In the genomic region with DNA sequence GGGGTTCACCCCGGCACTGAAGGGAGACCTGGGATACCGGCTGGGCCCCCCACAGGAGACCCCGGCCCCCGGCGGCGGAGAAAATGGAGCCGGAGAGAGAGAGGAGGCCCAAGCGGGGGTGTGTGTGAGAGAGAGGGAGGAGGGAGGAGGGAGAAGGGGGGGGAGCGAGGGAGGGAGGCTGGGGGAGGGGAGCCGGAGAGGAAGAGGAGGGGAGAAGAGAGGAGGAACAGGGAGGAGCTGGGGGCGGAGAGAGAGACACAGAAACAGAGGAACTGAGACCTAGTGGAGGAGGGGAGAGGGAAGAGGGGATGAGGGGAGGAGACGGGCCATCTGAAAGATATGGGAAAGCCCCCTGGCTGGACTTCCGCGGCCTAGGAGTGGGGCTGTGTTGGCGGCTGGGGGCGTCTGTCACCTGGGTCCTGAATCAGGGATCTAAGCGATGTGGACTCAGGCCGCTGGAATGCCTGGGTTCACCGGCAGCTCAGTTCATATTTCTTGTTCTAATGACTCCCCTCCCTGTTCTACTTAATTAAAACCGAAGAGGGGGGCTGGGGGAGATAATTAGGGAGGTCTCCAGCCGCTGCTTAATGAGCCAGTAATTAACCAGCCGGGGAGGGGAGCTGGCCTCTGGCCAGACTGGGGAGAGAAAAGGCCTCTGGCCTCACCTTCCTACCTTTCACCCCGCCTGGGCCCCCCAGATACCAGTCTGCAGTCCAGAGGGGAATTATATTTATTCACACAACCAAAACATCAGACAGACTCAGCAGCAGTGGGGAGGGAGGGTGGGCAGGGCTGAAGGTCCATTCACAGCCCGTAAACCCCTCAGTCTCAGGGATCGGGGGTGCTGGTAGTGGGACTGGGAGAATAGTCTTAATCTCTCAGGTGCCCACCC, we compare ENCODE assay signal across 1 cellular context.
TF ChIP-seq lines count a peak whose summit lies in the region.

A gene with protein sequence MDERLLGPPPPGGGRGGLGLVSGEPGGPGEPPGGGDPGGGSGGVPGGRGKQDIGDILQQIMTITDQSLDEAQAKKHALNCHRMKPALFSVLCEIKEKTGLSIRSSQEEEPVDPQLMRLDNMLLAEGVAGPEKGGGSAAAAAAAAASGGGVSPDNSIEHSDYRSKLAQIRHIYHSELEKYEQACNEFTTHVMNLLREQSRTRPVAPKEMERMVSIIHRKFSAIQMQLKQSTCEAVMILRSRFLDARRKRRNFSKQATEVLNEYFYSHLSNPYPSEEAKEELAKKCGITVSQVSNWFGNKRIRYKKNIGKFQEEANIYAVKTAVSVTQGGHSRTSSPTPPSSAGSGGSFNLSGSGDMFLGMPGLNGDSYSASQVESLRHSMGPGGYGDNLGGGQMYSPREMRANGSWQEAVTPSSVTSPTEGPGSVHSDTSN (minus strand): TSS at position 149 of the 892 bp plus-strand sequence. CDS start 287 bp downstream, outside the sequence.

TF ChIP-seq in HCT116, 20 proteins besides CTCF, POLR2A, EP300 and RAD21 (continued from another document):
- TF ChIP-seq EGR1 (IDR thresholded peaks at IDR 0.05; ENCODE audit: low read depth): no peak
TF ChIP-seq in HCT116: peak in this region for 2.
